ENCODE assay signal across 12 cellular contexts in the genomic region with DNA sequence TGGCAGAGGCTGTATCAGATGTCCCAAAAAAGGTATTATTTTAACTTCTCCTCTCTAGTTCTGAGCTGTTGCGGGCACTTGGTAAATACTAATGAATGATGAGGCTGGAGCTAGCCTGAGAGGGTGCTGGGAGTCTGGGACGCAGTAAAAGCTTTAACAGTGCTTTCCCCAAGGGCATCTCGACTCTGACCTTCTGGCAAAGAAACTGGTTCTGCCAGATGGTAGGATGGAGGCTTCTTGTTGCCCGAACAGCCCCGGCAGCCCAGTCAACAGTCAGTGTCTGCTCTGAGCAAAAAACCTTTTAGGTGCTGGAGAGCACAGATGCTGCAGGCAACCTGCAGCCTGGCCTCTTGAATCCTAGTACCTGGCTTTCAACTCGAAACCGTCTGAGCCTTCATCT. TPM values are rescaled to one million over a fixed set of nuclear protein-coding genes. Genes with fewer than 3 reads are reported as not detected.
DNase-seq lines count a peak whose midpoint lies in the region; ATAC-seq and TF ChIP-seq lines count a peak whose summit lies in the region.
"Had no signal": no experiment of that assay in that cellular context is flagged by ENCODE, and none has a peak within 500 bp of the region (broad histone marks: within the 10 kb centered on the region; RNA-seq: fewer than 3 reads in every experiment).

No MANE protein-coding gene starts in this region.

- peak overlapping the region; percentile 75 to 99 for H3K27ac Mint-ChIP-seq in T-cell

- H3K4me1 ChIP-seq in left ventricle myocardium inferior: peaks cover 54% of the 10 kb centered on the region
- H3K4me1 ChIP-seq in right cardiac atrium (ENCODE audit: control insufficient read depth, insufficient read depth, low read length): peaks cover 2% of the 10 kb centered on the region
- H3K4me1 ChIP-seq in uterus: peaks cover 0 to 8% of the 10 kb centered on the region in 2 donors

- H3K36me3 ChIP-seq in left ventricle myocardium inferior: peaks cover 10% of the 10 kb centered on the region
- no peaks in the 10 kb centered on the region for H3K36me3 ChIP-seq in uterus

- H3K9me3 Mint-ChIP-seq in T-cell: no peaks in the 10 kb centered on the region

- H3K27me3 Mint-ChIP-seq in T-cell: no peaks in the 10 kb centered on the region

- H3K27me3 ChIP-seq in left ventricle myocardium inferior (ENCODE audit: low read depth) (no peaks in the 10 kb centered on the region), right cardiac atrium (ENCODE audit: control insufficient read depth, insufficient read depth) (no peaks in the 10 kb centered on the region), uterus (no peaks in the 10 kb centered on the region)
- H3K27me3 ChIP-seq: ascending aorta, heart left ventricle, tibial nerve had no signal

- DNase-seq in left ventricle myocardium inferior (no peak), right cardiac atrium (no peak), T-cell (no peak), islet precursor cell (peak; percentile 95), uterus (no peak), HEK293T (ENCODE audit: extremely low spot score) (no peak), SIG-M5 (lab: John Stamatoyannopoulos, UW) (no peak)
- no peak for DNase-seq in stimulated activated CD4-positive, alpha-beta T cell treated with anti-CD3 and anti-CD28 coated beads, Interleukin-12 subunit alpha, Interleukin-12 subunit beta, amount 100 ng/mL, for 4 hours

- peaks cover 15% of the 10 kb centered on the region for H3K36me3 Mint-ChIP-seq in T-cell

- H3K4me3 Mint-ChIP-seq in T-cell: peak overlapping the region; percentile 39 to 47 (median 40)

- POLR2A ChIA-PET in T-cell (lab: Charles Lee) (interaction anchor here in 1 of 2 donors (0.6 kb wide), 1 partner anchor 22 kb away, joined by 3 read pairs; no protein-coding TSS in a partner anchor), HEK293T (lab: Yijun Ruan, JAX) (interaction anchor here (0.9 to 1.2 kb wide), 2 partner anchors 23 to 132 kb away, joined by 3 to 6 read pairs; partner anchors contain the start of genes HMGCL and SRSF10)

- H3K4me1 Mint-ChIP-seq in T-cell: peaks cover 42 to 56% (median 55%) of the 10 kb centered on the region in 3 donors

- H3K9me3 ChIP-seq in left ventricle myocardium inferior (replicated peaks) (no peaks in the 10 kb centered on the region), right cardiac atrium (ENCODE audit: control insufficient read depth, low read length) (no peaks in the 10 kb centered on the region), uterus (no peaks in the 10 kb centered on the region)
- H3K9me3 ChIP-seq: ascending aorta, heart left ventricle, tibial nerve had no signal

- TF ChIP-seq CTCF in left ventricle myocardium inferior (IDR thresholded peaks at IDR 0.05; ENCODE audit: borderline replicate concordance) (no peak), uterus (IDR thresholded peaks at IDR 0.05) (no peak)

- CTCF ChIA-PET in T-cell (lab: Charles Lee): interaction anchor here in 1 of 2 donors (1.0 kb wide), 1 partner anchor 24 kb away, joined by 4 read pairs; the partner anchor contains the start of gene SRSF10
- CTCF ChIA-PET in HEK293T (lab: Yijun Ruan, JAX): interaction anchor here (0.6 to 0.9 kb wide), 2 partner anchors 12 to 71 kb away, joined by 3 read pairs; no protein-coding TSS in a partner anchor

- intact Hi-C loops in left ventricle myocardium inferior (cut with micrococcal nuclease): loop anchor here (5.0 kb wide), 1 partner anchor 70 kb away; no protein-coding TSS in a partner anchor
- intact Hi-C loops in right cardiac atrium (cut with DNase I): loop anchor here in 2 of 4 donors (5.0 to 10.0 kb wide), 2 partner anchors 68 to 70 kb away; no protein-coding TSS in a partner anchor
- intact Hi-C loops in uterus (cut with DNase I; ENCODE audit: low total_unique reads): loop anchor here (10.0 kb wide), 1 partner anchor 68 kb away; no protein-coding TSS in a partner anchor

- H3K27ac ChIP-seq in left ventricle myocardium inferior (replicated peaks) (peak overlapping the region; percentile 1), right cardiac atrium (ENCODE audit: low read length) (no peak overlapping the region), uterus (peak overlapping the region; percentile 98 to 99)
- H3K27ac ChIP-seq: tibial nerve had no signal

- no peak for TF ChIP-seq POLR2A in uterus (IDR thresholded peaks at IDR 0.05)

- 70% methylated on average over 7 of the region's 7 CpGs for WGBS in right cardiac atrium

- H3K4me3 ChIP-seq in left ventricle myocardium inferior (no peak overlapping the region), right cardiac atrium (ENCODE audit: low read length) (no peak overlapping the region), uterus (no peak overlapping the region)
- H3K4me3 ChIP-seq: ascending aorta, heart left ventricle, tibial nerve had no signal

- ATAC-seq in right cardiac atrium (no peak), T-cell (replicated peaks in 1 of 4) (no peak)
- ATAC-seq: heart left ventricle had no signal

TF ChIP-seq in HEK293T, 16 proteins besides CTCF, POLR2A, EP300 and RAD21:
- TF ChIP-seq NFRKB (IDR thresholded peaks at IDR 0.05): no peak
- no peak for TF ChIP-seq L3MBTL2 (conservative IDR thresholded peaks at IDR 0.05)
- TF ChIP-seq ELF4 (IDR thresholded peaks at IDR 0.05): no peak
- no peak for TF ChIP-seq SP1 (IDR thresholded peaks at IDR 0.05)

RNA-seq across cellular contexts. Expression of gene PNRC2, which starts 2.5 kb away (rescaled TPM):
- total RNA-seq in left ventricle myocardium inferior (92.3 TPM), right cardiac atrium (100 to 1,000 TPM in 1 of 4 donors, 10 to 100 TPM in 3; 74.6 to 104 (median 87.6) TPM), T-cell (100 to 1,000 TPM; 135 to 159 (median 139) TPM), uterus (100 to 1,000 TPM in 3 of 4 donors, 10 to 100 TPM in 1; 44.8 to 187 (median 122) TPM)
- polyA plus RNA-seq in right cardiac atrium: 82.2 TPM

RNA-seq across cellular contexts. Expression of gene SRSF10, which starts 23.0 kb away (rescaled TPM):
- total RNA-seq in left ventricle myocardium inferior (56.5 TPM), right cardiac atrium (10 to 100 TPM; 49.8 to 59.0 (median 53.0) TPM), T-cell (100 to 1,000 TPM; 145 to 240 (median 153) TPM), uterus (100 to 1,000 TPM; 105 to 198 (median 162) TPM)
- polyA plus RNA-seq in right cardiac atrium: 39.8 TPM

RNA-seq across cellular contexts. Expression of gene CNR2, which starts 43.9 kb away (rescaled TPM):
- total RNA-seq in left ventricle myocardium inferior: not detected
- total RNA-seq in right cardiac atrium: not detected
- not detected for polyA plus RNA-seq in right cardiac atrium
- total RNA-seq in T-cell: 1 to 10 TPM in 4 of 5 donors, under 1 TPM in 1; 0.67 to 2.1 (median 1.5) TPM
- total RNA-seq in uterus: under 1 TPM in 1 of 4 donors, not detected in 3; 0.14 TPM
- total RNA-seq: ascending aorta, HT1080, tibial nerve had no signal
